16 cellular contexts compared by ENCODE assay signal in genomic region chr9:87543251-87543650, GRCh38. TPM values are rescaled to one million over a fixed set of nuclear protein-coding genes. Genes with fewer than 3 reads are reported as not detected.
DNase-seq lines count a peak whose midpoint lies in the region; TF ChIP-seq lines count a peak whose summit lies in the region.
"Had no signal": no experiment of that assay in that cellular context is flagged by ENCODE, and none has a peak within 500 bp of the region (broad histone marks: within the 10 kb centered on the region; RNA-seq: fewer than 3 reads in every experiment).

No MANE protein-coding gene starts in this region.

- no peak overlapping the region for H3K9ac ChIP-seq in skeletal muscle satellite cell (ENCODE audit: low read depth, low read length)
- H3K9ac ChIP-seq: BLaER1 treated with 17β-estradiol and CSF1 and Interleukin-3, amounts not matched to agents 10 nM and 100 nM had no signal

- peaks cover 31% of the 10 kb centered on the region for H3K4me1 ChIP-seq in skeletal muscle satellite cell (ENCODE audit: control insufficient read depth, insufficient read depth, low read length)

- in situ Hi-C loops in KBM-7 (cut with MboI; ENCODE audit: low pct_unique_long_range_greater_than_20kb, low sequenced_read_pairs): no loop called here

- peak overlapping the region; percentile 40 for H3K4me2 ChIP-seq in skeletal muscle satellite cell (ENCODE audit: low read length)
- H3K4me2 ChIP-seq: BLaER1 treated with 17β-estradiol and CSF1 and Interleukin-3, amounts not matched to agents 10 nM and 100 nM had no signal

- DNase-seq in HCEC 1CT (peak; percentile 7), amniotic epithelial cell (ENCODE audit: low read depth) (peak; percentile 92), fibroblast of pulmonary artery (ENCODE audit: low read depth) (peak; percentile 50), NCI-H2081 treated with DMSO at 0.1 percent for 48 hours (lab: John Stamatoyannopoulos, UW) (no peak), KBM-7 (no peak)
- DNase-seq in activated T-cell treated with anti-CD3 and anti-CD28 coated beads, Interleukin-2, amount 50 U/mL, for 1 hour: no peak
- DNase-seq: DMS 273 treated with DMSO at 0.1 percent for 48 hours, H7, IMR-90, MV-4-11, NCI-H1417 treated with DMSO at 0.1 percent for 48 hours, NCI-H2029 treated with DMSO at 0.1 percent for 48 hours, NCI-H526 treated with DMSO at 0.1 percent for 48 hours, SJCRH30 had no signal

- H3K4me3 ChIP-seq in fibroblast of pulmonary artery (replicated peaks; ENCODE audit: low read depth, low read length) (no peak overlapping the region), skeletal muscle satellite cell (ENCODE audit: low read length) (no peak overlapping the region)
- H3K4me3 ChIP-seq: BLaER1 treated with 17β-estradiol and CSF1 and Interleukin-3, amounts not matched to agents 10 nM and 100 nM; SJCRH30 had no signal

- peaks cover 3% of the 10 kb centered on the region for H3K36me3 ChIP-seq in skeletal muscle satellite cell (ENCODE audit: insufficient read depth, low read length)

- H3K27me3 ChIP-seq in skeletal muscle satellite cell (ENCODE audit: control insufficient read depth, insufficient read depth, low read length): no peaks in the 10 kb centered on the region
- H3K27me3 ChIP-seq: BLaER1 treated with 17β-estradiol and CSF1 and Interleukin-3, amounts not matched to agents 10 nM and 100 nM; SJCRH30 had no signal

- TF ChIP-seq CTCF in fibroblast of pulmonary artery (IDR thresholded peaks at IDR 0.05; ENCODE audit: low read length, missing control alignments): no peak

- H3K9me3 ChIP-seq in skeletal muscle satellite cell (replicated peaks; ENCODE audit: low read length): no peaks in the 10 kb centered on the region
- H3K9me3 ChIP-seq: BLaER1 treated with 17β-estradiol and CSF1 and Interleukin-3, amounts not matched to agents 10 nM and 100 nM; SJCRH30 had no signal

RNA-seq across cellular contexts. Expression of gene DAPK1, which starts 45.6 kb away (rescaled TPM):
- 0.25 and 2.8 TPM in 2 replicates for total RNA-seq in skeletal muscle satellite cell (2012; rRNA removed)

Comparison
In these comparisons a context has a peak if more than half of its experiments do, and no peak if none do; other contexts are left out.
1. DNase-seq: peak in HCEC 1CT (single experiment), amniotic epithelial cell (single experiment) and fibroblast of pulmonary artery (single experiment); none in activated T-cell treated with anti-CD3 and anti-CD28 coated beads, Interleukin-2, amount 50 U/mL, for 1 hour (single experiment), NCI-H2081 treated with DMSO at 0.1 percent for 48 hours (single experiment) and KBM-7 (single experiment).